In the genomic region with DNA sequence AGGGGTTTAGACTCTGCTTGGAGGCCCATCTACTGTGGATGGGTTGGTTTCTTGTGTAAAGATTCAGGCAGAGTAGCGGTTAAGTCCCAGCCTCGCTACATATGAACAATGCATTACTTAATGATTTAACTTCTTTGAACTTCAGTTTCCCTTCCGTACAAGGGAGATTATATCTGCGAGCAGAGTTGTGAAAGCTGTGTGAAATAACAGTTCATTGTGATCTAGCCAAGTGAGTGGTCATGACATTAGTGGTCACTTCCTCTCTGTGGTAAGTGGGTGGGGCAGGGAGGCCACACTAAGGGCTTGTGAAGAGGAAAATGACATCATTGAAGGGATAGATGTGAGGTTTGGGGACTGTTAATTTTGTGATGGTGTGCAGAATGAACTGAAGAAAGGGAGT, we compare ENCODE assay signal across 1 cellular context.
TF ChIP-seq lines count a peak whose summit lies in the region.

No MANE protein-coding gene starts in this region.

TF ChIP-seq in HepG2, 621 proteins besides CTCF, POLR2A, EP300 and RAD21 (continued from another document and continues in another):
- no peak for TF ChIP-seq ZNF142 (CRISPR knock-in tag; IDR thresholded peaks at IDR 0.05)
- TF ChIP-seq SOX13 (IDR thresholded peaks at IDR 0.05), result no peak
- peak in 1 of 2 experiments; percentile 82; a peak in 2 of 4 replicates for TF ChIP-seq SOX13 (CRISPR knock-in tag; conservative IDR thresholded peaks at IDR 0.05 in 1 of 2, IDR thresholded peaks at IDR 0.05 in 1 of 2)
- no peak for TF ChIP-seq ZNF770 (CRISPR knock-in tag; IDR thresholded peaks at IDR 0.05)
- TF ChIP-seq PITX1 (CRISPR knock-in tag; IDR thresholded peaks at IDR 0.05), result no peak
- TF ChIP-seq ZNF570 (CRISPR knock-in tag; IDR thresholded peaks at IDR 0.05; ENCODE audit: borderline replicate concordance), result no peak
- TF ChIP-seq ZC3H4 (CRISPR knock-in tag; IDR thresholded peaks at IDR 0.05; ENCODE audit: borderline replicate concordance), result no peak
- peak; percentile 78 for TF ChIP-seq ATF7 (IDR thresholded peaks at IDR 0.05)
- TF ChIP-seq ATF7 (CRISPR knock-in tag; IDR thresholded peaks at IDR 0.05), result no peak
- no peak for TF ChIP-seq ZBTB4 (CRISPR knock-in tag; IDR thresholded peaks at IDR 0.05; ENCODE audit: borderline replicate concordance)
- no peak for TF ChIP-seq ZMYM2 (CRISPR knock-in tag; IDR thresholded peaks at IDR 0.05)
- TF ChIP-seq, protein P1, sequence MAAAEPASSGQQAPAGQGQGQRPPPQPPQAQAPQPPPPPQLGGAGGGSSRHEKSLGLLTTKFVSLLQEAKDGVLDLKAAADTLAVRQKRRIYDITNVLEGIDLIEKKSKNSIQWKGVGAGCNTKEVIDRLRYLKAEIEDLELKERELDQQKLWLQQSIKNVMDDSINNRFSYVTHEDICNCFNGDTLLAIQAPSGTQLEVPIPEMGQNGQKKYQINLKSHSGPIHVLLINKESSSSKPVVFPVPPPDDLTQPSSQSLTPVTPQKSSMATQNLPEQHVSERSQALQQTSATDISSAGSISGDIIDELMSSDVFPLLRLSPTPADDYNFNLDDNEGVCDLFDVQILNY (CRISPR knock-in tag; conservative IDR thresholded peaks at IDR 0.05), result no peak
- no peak for TF ChIP-seq ZNF775 (CRISPR knock-in tag; IDR thresholded peaks at IDR 0.05; ENCODE audit: borderline replicate concordance)
- TF ChIP-seq TBP (CRISPR knock-in tag; IDR thresholded peaks at IDR 0.05), result no peak
- no peak for TF ChIP-seq TOPORS (CRISPR knock-in tag; IDR thresholded peaks at IDR 0.05)
- no peak for TF ChIP-seq ZNF101 (CRISPR knock-in tag; IDR thresholded peaks at IDR 0.05; ENCODE audit: borderline replicate concordance, low read depth)
- no peak for TF ChIP-seq MEIS1 (CRISPR knock-in tag; IDR thresholded peaks at IDR 0.05; ENCODE audit: borderline replicate concordance)
- TF ChIP-seq PPARG (CRISPR knock-in tag; conservative IDR thresholded peaks at IDR 0.05), result no peak
- TF ChIP-seq ZNF670 (CRISPR knock-in tag; IDR thresholded peaks at IDR 0.05; ENCODE audit: borderline replicate concordance), result no peak
- TF ChIP-seq, protein P2, sequence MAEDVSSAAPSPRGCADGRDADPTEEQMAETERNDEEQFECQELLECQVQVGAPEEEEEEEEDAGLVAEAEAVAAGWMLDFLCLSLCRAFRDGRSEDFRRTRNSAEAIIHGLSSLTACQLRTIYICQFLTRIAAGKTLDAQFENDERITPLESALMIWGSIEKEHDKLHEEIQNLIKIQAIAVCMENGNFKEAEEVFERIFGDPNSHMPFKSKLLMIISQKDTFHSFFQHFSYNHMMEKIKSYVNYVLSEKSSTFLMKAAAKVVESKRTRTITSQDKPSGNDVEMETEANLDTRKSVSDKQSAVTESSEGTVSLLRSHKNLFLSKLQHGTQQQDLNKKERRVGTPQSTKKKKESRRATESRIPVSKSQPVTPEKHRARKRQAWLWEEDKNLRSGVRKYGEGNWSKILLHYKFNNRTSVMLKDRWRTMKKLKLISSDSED (CRISPR knock-in tag; IDR thresholded peaks at IDR 0.05), result no peak
- 0 out of 2 replicates have a peak, but pooled peaks have one; percentile 5 for TF ChIP-seq CREB1 (IDR thresholded peaks at IDR 0.05)
- peak; percentile 57; the same call in 1 of the 2 replicates for TF ChIP-seq CREB1 (CRISPR knock-in tag; IDR thresholded peaks at IDR 0.05)
- TF ChIP-seq ZNF460 (CRISPR knock-in tag; IDR thresholded peaks at IDR 0.05; ENCODE audit: borderline replicate concordance), result no peak
- no peak for TF ChIP-seq ZFX (CRISPR knock-in tag; IDR thresholded peaks at IDR 0.05; ENCODE audit: low read depth)
- TF ChIP-seq PRDM4 (CRISPR knock-in tag; IDR thresholded peaks at IDR 0.05; ENCODE audit: borderline replicate concordance), result no peak
- TF ChIP-seq SNAPC2 (CRISPR knock-in tag; IDR thresholded peaks at IDR 0.05), result no peak
- TF ChIP-seq BRF2 (CRISPR knock-in tag; IDR thresholded peaks at IDR 0.05), result no peak
- TF ChIP-seq ZNF7 (CRISPR knock-in tag; IDR thresholded peaks at IDR 0.05), result no peak
- TF ChIP-seq ZNF879 (CRISPR knock-in tag; IDR thresholded peaks at IDR 0.05), result no peak
- TF ChIP-seq ESRRA (CRISPR knock-in tag; IDR thresholded peaks at IDR 0.05; ENCODE audit: low read depth), result no peak
- no peak for TF ChIP-seq BHLHE40 (IDR thresholded peaks at IDR 0.05; ENCODE audit: low read length)
- no peak for TF ChIP-seq TOE1 (CRISPR knock-in tag; IDR thresholded peaks at IDR 0.05)
- TF ChIP-seq ZNF724P (CRISPR knock-in tag; IDR thresholded peaks at IDR 0.05; ENCODE audit: borderline replicate concordance), result no peak
- no peak for TF ChIP-seq ZNF496 (CRISPR knock-in tag; IDR thresholded peaks at IDR 0.05; ENCODE audit: insufficient replicate concordance)
- TF ChIP-seq IKZF1 (IDR thresholded peaks at IDR 0.05), result no peak
- peak; percentile 62; the same call in 1 of the 2 replicates for TF ChIP-seq SP5 (CRISPR knock-in tag; IDR thresholded peaks at IDR 0.05; ENCODE audit: borderline replicate concordance, low read depth)
- TF ChIP-seq, protein P3, sequence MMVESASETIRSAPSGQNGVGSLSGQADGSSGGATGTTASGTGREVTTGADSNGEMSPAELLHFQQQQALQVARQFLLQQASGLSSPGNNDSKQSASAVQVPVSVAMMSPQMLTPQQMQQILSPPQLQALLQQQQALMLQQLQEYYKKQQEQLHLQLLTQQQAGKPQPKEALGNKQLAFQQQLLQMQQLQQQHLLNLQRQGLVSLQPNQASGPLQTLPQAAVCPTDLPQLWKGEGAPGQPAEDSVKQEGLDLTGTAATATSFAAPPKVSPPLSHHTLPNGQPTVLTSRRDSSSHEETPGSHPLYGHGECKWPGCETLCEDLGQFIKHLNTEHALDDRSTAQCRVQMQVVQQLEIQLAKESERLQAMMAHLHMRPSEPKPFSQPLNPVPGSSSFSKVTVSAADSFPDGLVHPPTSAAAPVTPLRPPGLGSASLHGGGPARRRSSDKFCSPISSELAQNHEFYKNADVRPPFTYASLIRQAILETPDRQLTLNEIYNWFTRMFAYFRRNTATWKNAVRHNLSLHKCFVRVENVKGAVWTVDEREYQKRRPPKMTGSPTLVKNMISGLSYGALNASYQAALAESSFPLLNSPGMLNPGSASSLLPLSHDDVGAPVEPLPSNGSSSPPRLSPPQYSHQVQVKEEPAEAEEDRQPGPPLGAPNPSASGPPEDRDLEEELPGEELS (CRISPR knock-in tag; IDR thresholded peaks at IDR 0.05), result no peak
- peak; percentile 64; the same call in 1 of the 2 replicates for TF ChIP-seq ETV5 (CRISPR knock-in tag; IDR thresholded peaks at IDR 0.05; ENCODE audit: borderline replicate concordance)
- TF ChIP-seq MBD4 (IDR thresholded peaks at IDR 0.05; ENCODE audit: borderline replicate concordance, low read length), result no peak
- TF ChIP-seq ZNF781 (CRISPR knock-in tag; IDR thresholded peaks at IDR 0.05; ENCODE audit: borderline replicate concordance, not compliant biosample characterization), result no peak
- no peak for TF ChIP-seq SMAD3 (CRISPR knock-in tag; IDR thresholded peaks at IDR 0.05)
- no peak for TF ChIP-seq PCBP1 (IDR thresholded peaks at IDR 0.05; ENCODE audit: borderline replicate concordance, low read depth, low read length)
- no peak for TF ChIP-seq ZNF841 (CRISPR knock-in tag; IDR thresholded peaks at IDR 0.05; ENCODE audit: borderline replicate concordance)
- peak; percentile 33; the same call in 1 of the 2 replicates for TF ChIP-seq SAP130 (CRISPR knock-in tag; IDR thresholded peaks at IDR 0.05; ENCODE audit: low read depth)
